In the genomic region with DNA sequence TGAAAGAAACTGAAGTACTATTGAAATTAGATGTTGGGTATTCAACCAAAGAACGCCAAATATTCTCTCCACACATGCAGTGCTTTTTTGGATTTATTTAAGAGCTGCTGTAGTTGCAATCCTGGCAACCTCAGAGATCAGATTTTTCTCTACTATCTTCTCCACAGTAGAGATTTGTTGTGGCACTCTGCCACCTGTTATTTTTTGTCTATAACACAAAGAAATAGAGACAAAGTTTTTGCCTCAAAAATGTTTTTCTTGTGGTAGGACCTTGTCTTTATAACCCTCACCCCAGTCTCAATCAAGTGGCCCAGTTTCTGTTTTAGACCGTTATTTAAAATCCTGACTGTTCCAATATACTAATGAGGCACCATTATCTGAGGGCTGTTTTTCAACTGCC, we compare ENCODE assay signal across 35 cellular contexts.
"Had no signal": no experiment of that assay in that cellular context is flagged by ENCODE, and none has a peak within 500 bp of the region (broad histone marks: within the 10 kb centered on the region; RNA-seq: fewer than 3 reads in every experiment).

No MANE protein-coding gene starts in this region.

- ATAC-seq: activated naive CD8-positive, alpha-beta T cell treated with anti-CD3 and anti-CD28 coated beads, Interleukin-2, amount 50 U/mL, for 24 hours; activated T-cell treated with anti-CD3 and anti-CD28 coated beads, Interleukin-2, amount 50 U/mL, for 4 hours; K562; Right ventricle myocardium inferior had no signal

- H3K4me3 Mint-ChIP-seq: activated B cell treated with CpG ODN at 0.5 μM for 24 hours; activated CD4-positive, alpha-beta memory T cell treated with anti-CD3 and anti-CD28 coated beads for 36 hours; activated naive CD4-positive, alpha-beta T cell treated with anti-CD3 and anti-CD28 coated beads, Interleukin-2, amount 10 ng/mL, durations not matched to agents 7 days and 5 days; activated naive CD8-positive, alpha-beta T cell; activated naive CD8-positive, alpha-beta T cell treated with anti-CD3 and anti-CD28 coated beads, Interleukin-2, amount 50 U/mL, for 24 hours; activated T-cell treated with anti-CD3 and anti-CD28 coated beads, Interleukin-2, amount 50 U/mL, for 4 hours; activated T-helper 1 cell treated with anti-CD3 and anti-CD28 coated beads, Interleukin-12 subunit alpha, Interleukin-12 subunit beta, Interleukin-2, Interleukin-4 antibody, amounts not matched to agents 30 ng/mL and 10 ng/mL and 1 ng/mL, durations not matched to agents 14 hours and 24 hours and 36 hours had no signal

- H3K27me3 Mint-ChIP-seq: activated B cell treated with CpG ODN at 0.5 μM for 24 hours; activated CD4-positive, alpha-beta memory T cell treated with anti-CD3 and anti-CD28 coated beads for 36 hours; activated naive CD4-positive, alpha-beta T cell treated with anti-CD3 and anti-CD28 coated beads, Interleukin-2, amount 10 ng/mL, durations not matched to agents 7 days and 5 days had no signal

- H3K4me1 Mint-ChIP-seq: activated B cell treated with CpG ODN at 0.5 μM for 24 hours; activated naive CD4-positive, alpha-beta T cell treated with anti-CD3 and anti-CD28 coated beads, Interleukin-2, amount 10 ng/mL, durations not matched to agents 7 days and 5 days; activated naive CD8-positive, alpha-beta T cell treated with anti-CD3 and anti-CD28 coated beads, Interleukin-2, amount 50 U/mL, for 24 hours had no signal

- H3K4me3 ChIP-seq: K562, MG63, Peyer's patch had no signal

- FAIRE-seq: K562 had no signal

- H3K4me1 ChIP-seq: Peyer's patch had no signal

- H3K27ac Mint-ChIP-seq: activated B cell treated with CpG ODN at 0.5 μM for 24 hours; activated CD4-positive, alpha-beta memory T cell treated with anti-CD3 and anti-CD28 coated beads for 36 hours; activated naive CD4-positive, alpha-beta T cell treated with anti-CD3 and anti-CD28 coated beads, Interleukin-2, amount 10 ng/mL, durations not matched to agents 7 days and 5 days; activated naive CD8-positive, alpha-beta T cell; activated naive CD8-positive, alpha-beta T cell treated with anti-CD3 and anti-CD28 coated beads, Interleukin-2, amount 50 U/mL, for 24 hours; activated T-helper 1 cell treated with anti-CD3 and anti-CD28 coated beads, Interleukin-12 subunit alpha, Interleukin-12 subunit beta, Interleukin-2, Interleukin-4 antibody, amounts not matched to agents 30 ng/mL and 10 ng/mL and 1 ng/mL, durations not matched to agents 14 hours and 24 hours and 36 hours had no signal

- H3K27me3 ChIP-seq: brain microvascular endothelial cell, MG63, Peyer's patch had no signal

- H3K36me3 ChIP-seq: brain microvascular endothelial cell, MG63, Peyer's patch had no signal

- H3K36me3 Mint-ChIP-seq: activated CD4-positive, alpha-beta memory T cell treated with anti-CD3 and anti-CD28 coated beads for 36 hours; activated naive CD4-positive, alpha-beta T cell treated with anti-CD3 and anti-CD28 coated beads, Interleukin-2, amount 10 ng/mL, durations not matched to agents 7 days and 5 days; activated naive CD8-positive, alpha-beta T cell had no signal

- H3K27ac ChIP-seq: brain microvascular endothelial cell, Peyer's patch, VCaP had no signal

- DNase-seq: activated B cell treated with CpG ODN at 0.5 μM for 24 hours; activated CD4-positive, alpha-beta memory T cell treated with anti-CD3 and anti-CD28 coated beads for 36 hours; activated CD4-positive, alpha-beta T cell treated with anti-CD3 and anti-CD28 coated beads for 4 hours; activated CD4-positive, alpha-beta T cell treated with anti-CD3 and anti-CD28 coated beads, Interleukin-2, amount 50 U/mL, for 1 hour; activated CD4-positive, CD25-positive, alpha-beta regulatory T cell treated with anti-CD3 and anti-CD28 coated beads, Interleukin-2, amount 50 U/mL, for 72 hours; activated CD8-positive, alpha-beta memory T cell treated with anti-CD3 and anti-CD28 coated beads, Interleukin-2, amount 50 U/mL, for 4 hours; activated gamma-delta T cell treated with Interleukin-2 at 50 U/mL for 16 hours; activated naive CD4-positive, alpha-beta T cell treated with anti-CD3 and anti-CD28 coated beads, Interleukin-2, amount 10 ng/mL, durations not matched to agents 7 days and 5 days; activated naive CD8-positive, alpha-beta T cell treated with anti-CD3 and anti-CD28 coated beads, Interleukin-2, amount 50 U/mL, for 24 hours; activated T-cell treated with anti-CD3 and anti-CD28 coated beads for 4 hours; activated T-cell treated with anti-CD3 and anti-CD28 coated beads, Interleukin-2, amount 50 U/mL, for 4 hours; anterior cingulate cortex; Karpas-422; MG63; NCI-H1048; NCI-H1105 treated with DMSO at 0.1 percent for 48 hours; NCI-H1436 treated with DMSO at 0.1 percent for 48 hours; NCI-H1694 treated with DMSO at 0.1 percent for 48 hours; NCI-H2029; NCI-H345; NCI-H524 treated with DMSO at 0.1 percent for 48 hours; NK-92 treated with Interleukin-12 subunit alpha and Interleukin-12 subunit beta, amount 100 ng/mL, for 24 hours; Peyer's patch; RPMI8226; SIG-M5; SW 1271; T-helper 1 cell; T-helper 2 cell; T-helper 9 cell had no signal

- H3K9me3 ChIP-seq: Peyer's patch had no signal

- H3K9me3 Mint-ChIP-seq: activated CD4-positive, alpha-beta memory T cell treated with anti-CD3 and anti-CD28 coated beads for 36 hours; activated naive CD4-positive, alpha-beta T cell treated with anti-CD3 and anti-CD28 coated beads, Interleukin-2, amount 10 ng/mL, durations not matched to agents 7 days and 5 days; activated T-cell treated with anti-CD3 and anti-CD28 coated beads, Interleukin-2, amount 50 U/mL, for 4 hours; activated T-helper 1 cell treated with anti-CD3 and anti-CD28 coated beads, Interleukin-12 subunit alpha, Interleukin-12 subunit beta, Interleukin-2, Interleukin-4 antibody, amounts not matched to agents 30 ng/mL and 10 ng/mL and 1 ng/mL, durations not matched to agents 14 hours and 24 hours and 36 hours had no signal
